In genomic region chr5:114305402-114306207, GRCh38 we compare ENCODE assay signal across 8 cellular contexts. TPM values are rescaled to one million over a fixed set of nuclear protein-coding genes. Genes with fewer than 3 reads are reported as not detected.
DNase-seq lines count a peak whose midpoint lies in the region; ATAC-seq, FAIRE-seq and TF ChIP-seq lines count a peak whose summit lies in the region.

No MANE protein-coding gene starts in this region.

- no peak for FAIRE-seq in keratinocyte (lab: Jason Lieb, UNC)

- H3K4me3 ChIP-seq in DND-41 (ENCODE audit: low read depth in 1 of 2, low read length in 2 of 2) (no peak overlapping the region), keratinocyte (ENCODE audit: control insufficient read depth in 2 of 3, extremely low read depth in 1 of 3, insufficient read depth in 2 of 3, low read depth in 1 of 3, low read length in 3 of 3) (no peak overlapping the region)
- H3K4me3 ChIP-seq in effector memory CD4-positive, alpha-beta T cell (ENCODE audit: insufficient read depth, low read depth, low read length, poor library complexity, severe bottlenecking) = no peak overlapping the region

- no peaks in the 10 kb centered on the region for H3K36me3 ChIP-seq in DND-41 (ENCODE audit: insufficient read depth, low read length)
- H3K36me3 ChIP-seq in keratinocyte (ENCODE audit: control insufficient read depth in 2 of 2, extremely low read depth in 1 of 2, insufficient read depth in 2 of 2, low read length in 2 of 2) = no peaks in the 10 kb centered on the region
- H3K36me3 ChIP-seq in effector memory CD4-positive, alpha-beta T cell (ENCODE audit: control insufficient read depth, insufficient read depth, low read length) = no peaks in the 10 kb centered on the region

- peak overlapping the region; percentile 26; the same call in 1 of the 2 replicates for H2AFZ ChIP-seq in DND-41 (ENCODE audit: low read depth, low read length)
- no peak overlapping the region for H2AFZ ChIP-seq in keratinocyte (ENCODE audit: control insufficient read depth, low read length)

- H3K79me2 ChIP-seq in DND-41 (ENCODE audit: insufficient read depth, low read length) = no peaks in the 10 kb centered on the region
- no peaks in the 10 kb centered on the region for H3K79me2 ChIP-seq in keratinocyte (ENCODE audit: control insufficient read depth, insufficient read depth, low read length)

- no peak overlapping the region for H3K9ac ChIP-seq in DND-41 (ENCODE audit: low read depth, low read length)
- no peak overlapping the region for H3K9ac ChIP-seq in keratinocyte (ENCODE audit: control insufficient read depth, extremely low read depth, insufficient read depth, low read length)

- no peaks in the 10 kb centered on the region for H3K9me3 ChIP-seq in DND-41 (ENCODE audit: insufficient read depth, low read length, severe bottlenecking)
- H3K9me3 ChIP-seq in keratinocyte (ENCODE audit: control insufficient read depth, low read depth, low read length) = no peaks in the 10 kb centered on the region
- no peaks in the 10 kb centered on the region for H3K9me3 ChIP-seq in effector memory CD4-positive, alpha-beta T cell (ENCODE audit: control insufficient read depth, low read length)

- ATAC-seq in DND-41 (ENCODE audit: insufficient read depth, low read depth) = no peak
- ATAC-seq in HG02840 (IDR thresholded peaks at IDR 0.05; ENCODE audit: low FRiP score, unreplicated experiment) = no peak
- ATAC-seq in stimulated activated naive CD8-positive, alpha-beta T cell treated with anti-CD3 and anti-CD28 coated beads, Interleukin-15, Interleukin-2, amounts not matched to agents 100 U/mL and 50 U/mL, for 24 hours = no peak

- dilution Hi-C loops in keratinocyte (cut with MboI; ENCODE audit: extremely low pct_ligation_motif_present, low sequenced_read_pairs) = no loop called here

- H3K4me2 ChIP-seq in DND-41 (ENCODE audit: insufficient read depth, low read length) (no peak overlapping the region), keratinocyte (ENCODE audit: control insufficient read depth, extremely low read depth, insufficient read depth, low read depth, low read length) (no peak overlapping the region)

- no peak for DNase-seq in DND-41
- DNase-seq in HCEC 1CT = peak; percentile 30
- DNase-seq in RPMI7951 (ENCODE audit: low read depth) = peak; percentile 14
- no peak for DNase-seq in keratinocyte (ENCODE audit: low read depth, low spot score)
- no peak for DNase-seq in stimulated activated naive CD4-positive, alpha-beta T cell (lab: John Stamatoyannopoulos, UW)
- no peak for DNase-seq in stimulated activated naive CD8-positive, alpha-beta T cell treated with anti-CD3 and anti-CD28 coated beads, Interleukin-15, Interleukin-2, amounts not matched to agents 100 U/mL and 50 U/mL, for 24 hours
- no peak for DNase-seq in effector memory CD4-positive, alpha-beta T cell

- no peaks in the 10 kb centered on the region for H3K27me3 ChIP-seq in DND-41 (ENCODE audit: insufficient read depth, low read length, poor library complexity)
- H3K27me3 ChIP-seq in keratinocyte (ENCODE audit: control insufficient read depth, extremely low read depth, insufficient read depth, low read length) = no peaks in the 10 kb centered on the region
- H3K27me3 ChIP-seq in effector memory CD4-positive, alpha-beta T cell (replicated peaks; ENCODE audit: control insufficient read depth, insufficient read depth, low read length, poor library complexity, severe bottlenecking) = no peaks in the 10 kb centered on the region

- H4K20me1 ChIP-seq in DND-41 (ENCODE audit: insufficient read depth, low read length) (no peaks in the 10 kb centered on the region), keratinocyte (ENCODE audit: control insufficient read depth, extremely low read depth, insufficient read depth, low read length) (no peaks in the 10 kb centered on the region)

- TF ChIP-seq CTCF in DND-41 (IDR thresholded peaks at IDR 0.05; ENCODE audit: borderline replicate concordance, extremely low read depth, low read length, poor library complexity, severe bottlenecking) (peak; percentile 55), keratinocyte (optimal IDR thresholded peaks at IDR 0.05 in 1 of 3, IDR thresholded peaks at IDR 0.05 in 1 of 3, conservative IDR thresholded peaks at IDR 0.05 in 1 of 3; ENCODE audit: extremely low read depth in 1 of 3, insufficient read depth in 2 of 3, low read length in 3 of 3) (peak; percentile 30 to 52 (median 49))

- H3K27ac ChIP-seq in DND-41 (ENCODE audit: low read length) (no peak overlapping the region), keratinocyte (ENCODE audit: control insufficient read depth, insufficient read depth, low read length) (no peak overlapping the region)
- no peak overlapping the region for H3K27ac ChIP-seq in effector memory CD4-positive, alpha-beta T cell (ENCODE audit: insufficient read depth, low read length, poor library complexity, severe bottlenecking)

- H3K4me1 ChIP-seq in DND-41 (ENCODE audit: insufficient read depth, low read length) = no peaks in the 10 kb centered on the region
- H3K4me1 ChIP-seq in keratinocyte (ENCODE audit: control insufficient read depth, extremely low read depth, insufficient read depth, low read length) = no peaks in the 10 kb centered on the region
- no peaks in the 10 kb centered on the region for H3K4me1 ChIP-seq in effector memory CD4-positive, alpha-beta T cell (ENCODE audit: control insufficient read depth, insufficient read depth, low read length, poor library complexity, severe bottlenecking)

- H3K9me1 ChIP-seq in keratinocyte (ENCODE audit: control insufficient read depth, extremely low read depth, insufficient read depth, low read length) = no peaks in the 10 kb centered on the region

RNA-seq across cellular contexts. Expression of gene KCNN2, which starts 56.3 kb away (rescaled TPM):
- total RNA-seq in RPMI7951 (2014; rRNA removed; shearing (Covaris generic)) = not detected in 2 replicates
- polyA plus RNA-seq in keratinocyte = 0.09 TPM in 2 of 3 replicates, not detected in the other
- not detected for polyA plus RNA-seq in keratinocyte (2011; ENCODE audit: low read depth)
- 0.06 TPM in 1 of 2 replicates, not detected in the other for polyA plus RNA-seq in keratinocyte (2011; cell fraction: cytosol; rRNA removed)
- 0.18 and 0.36 TPM in 2 replicates for polyA plus RNA-seq in keratinocyte (2011; cell fraction: nucleus; rRNA removed)
- polyA plus RNA-seq in keratinocyte (2012; ENCODE audit: low replicate concordance) = 0.08 TPM in 1 of 2 replicates, not detected in the other
- not detected in 3 replicates for polyA minus RNA-seq in keratinocyte
- not detected for polyA minus RNA-seq in keratinocyte (2011; cell fraction: cytosol; rRNA and poly(A)+ RNA removed)
- polyA minus RNA-seq in keratinocyte (2011; cell fraction: nucleus; rRNA and poly(A)+ RNA removed) = not detected in 2 replicates

Comparison
In these comparisons a context has a peak if more than half of its experiments do, and no peak if none do; other contexts are left out.
1. DNase-seq: peak in HCEC 1CT (single experiment) and RPMI7951 (single experiment); none in DND-41 (single experiment), keratinocyte (single experiment), stimulated activated naive CD4-positive, alpha-beta T cell (0 of 6), stimulated activated naive CD8-positive, alpha-beta T cell treated with anti-CD3 and anti-CD28 coated beads, Interleukin-15, Interleukin-2, amounts not matched to agents 100 U/mL and 50 U/mL, for 24 hours (single experiment) and effector memory CD4-positive, alpha-beta T cell (0 of 3).